In the genomic region with DNA sequence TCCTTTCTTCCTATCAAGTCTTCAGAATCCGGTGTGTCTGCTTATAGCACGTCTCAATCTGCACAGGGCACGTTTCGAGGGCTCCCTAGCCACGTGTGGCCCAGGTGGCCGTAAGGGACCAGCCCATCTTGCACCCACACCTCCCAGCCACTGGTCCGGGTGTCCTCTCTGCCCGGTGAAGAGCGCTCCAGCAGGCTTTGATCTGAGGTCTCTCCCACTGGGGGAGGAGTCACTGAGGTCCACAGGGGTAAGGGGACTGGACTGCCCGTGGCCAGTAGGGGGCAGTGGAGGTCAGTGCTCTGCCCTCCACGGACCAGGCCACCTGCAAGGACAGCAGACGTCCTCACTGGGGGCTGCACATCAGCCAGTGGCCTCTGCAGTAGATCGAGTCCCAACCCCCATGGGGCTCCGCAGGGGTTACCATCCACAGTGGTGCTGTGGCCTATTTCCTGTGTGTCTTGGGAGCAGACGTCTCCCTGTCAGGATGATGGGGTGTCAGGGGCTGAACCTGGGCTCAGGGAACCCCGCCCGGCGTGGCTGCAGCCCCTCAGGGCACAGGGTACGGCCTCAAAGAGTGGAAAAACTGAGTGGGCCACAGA, we compare ENCODE assay signal across 8 cellular contexts.
A peak's percentile ranks its signal among the peaks of the same experiment; 100 is the strongest.
DNase-seq lines count a peak whose midpoint lies in the region; ATAC-seq and TF ChIP-seq lines count a peak whose summit lies in the region.

No MANE protein-coding gene starts in this region.

- TF ChIP-seq CTCF in AG09309 (IDR thresholded peaks at IDR 0.05; ENCODE audit: control insufficient read depth, insufficient read depth, low read depth, low read length, missing control alignments) (peak; percentile 92), GM12875 (IDR thresholded peaks at IDR 0.05; ENCODE audit: borderline replicate concordance, insufficient read depth, low read depth, low read length) (peak; percentile 83)

- DNase-seq in AG09309 (ENCODE audit: low read depth), result no peak
- peak; percentile 36 for DNase-seq in NCI-H460 (ENCODE audit: extremely low read depth, low read depth)
- peak in 2 of 3 experiments; percentile 16 to 29 for DNase-seq in activated CD8-positive, alpha-beta memory T cell treated with anti-CD3 and anti-CD28 coated beads for 48 hours (ENCODE audit: low read depth in 2 of 3, low spot score in 2 of 3)
- DNase-seq in fibroblast of the conjunctiva (ENCODE audit: low read depth), result peak; percentile 38
- DNase-seq in nucleus accumbens (lab: John Stamatoyannopoulos, UW), result peak in 45 of 56 donors; percentile 12 to 77 (median 39)

- H3K4me3 ChIP-seq in AG09309 (ENCODE audit: control insufficient read depth, low read depth, low read length), result no peak overlapping the region
- no peak overlapping the region for H3K4me3 ChIP-seq in GM12875 (ENCODE audit: low read depth, low read length)

- no peak for ATAC-seq in HG03342 (IDR thresholded peaks at IDR 0.05; ENCODE audit: unreplicated experiment)
- ATAC-seq in GM18907 (IDR thresholded peaks at IDR 0.05; ENCODE audit: unreplicated experiment), result no peak
